8 cellular contexts compared by ENCODE assay signal in the genomic region with DNA sequence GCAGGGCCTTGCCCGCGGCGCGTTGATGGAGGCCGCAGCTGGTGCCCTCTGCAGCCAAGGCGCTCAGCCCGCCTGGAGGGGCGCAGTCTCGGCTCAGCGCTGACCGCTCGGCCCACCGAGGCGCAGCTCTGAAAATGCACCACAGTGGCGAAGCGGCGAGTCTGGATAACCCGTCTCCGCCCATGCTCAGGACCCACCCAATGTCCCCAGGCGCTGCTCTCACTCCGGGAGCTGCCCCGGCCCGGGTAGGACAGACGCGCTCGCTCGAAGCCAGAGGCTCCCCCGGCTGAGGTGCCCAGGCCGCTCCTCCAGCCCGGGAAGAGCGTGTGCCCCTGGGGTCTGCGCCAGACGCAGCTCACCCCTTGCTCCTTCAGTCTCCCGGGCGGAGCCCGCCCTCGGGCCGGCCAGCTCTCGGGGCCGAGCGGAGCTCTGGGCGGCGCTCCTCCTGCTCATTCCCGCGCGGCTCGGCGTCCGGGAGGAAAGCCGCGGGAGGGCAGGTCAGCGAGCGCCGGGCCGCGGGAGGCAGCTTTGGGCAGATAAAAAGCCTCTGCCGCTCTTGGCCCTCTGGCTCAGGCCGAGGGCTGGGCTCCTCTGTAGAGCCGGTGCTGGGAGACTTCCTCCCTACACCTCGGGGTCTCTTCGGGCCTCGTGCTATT. TPM values are rescaled to one million over a fixed set of nuclear protein-coding genes. Genes with fewer than 3 reads are reported as not detected.
DNase-seq lines count a peak whose midpoint lies in the region; ATAC-seq and TF ChIP-seq lines count a peak whose summit lies in the region.

No MANE protein-coding gene starts in this region.

- no peaks in the 10 kb centered on the region for H3K79me2 ChIP-seq in OCI-LY3 (ENCODE audit: low read length)

- H3K4me2 ChIP-seq in OCI-LY3 (ENCODE audit: low read length) = peak overlapping the region; percentile 91

- H3K4me1 ChIP-seq in OCI-LY3 (ENCODE audit: low read length) = peaks cover 6% of the 10 kb centered on the region
- peaks cover 11 to 40% of the 10 kb centered on the region in 2 donors for H3K4me1 ChIP-seq in left lung

- H4K20me1 ChIP-seq in OCI-LY3 (ENCODE audit: insufficient read depth, low read length) = no peaks in the 10 kb centered on the region

- H3K36me3 ChIP-seq in OCI-LY3 (replicated peaks; ENCODE audit: low read depth, low read length) (peaks cover 10% of the 10 kb centered on the region), left lung (peaks cover 0 to 8% of the 10 kb centered on the region in 2 donors)

- no peaks in the 10 kb centered on the region for H3K9me3 ChIP-seq in OCI-LY3 (ENCODE audit: insufficient read depth, low read length)
- H3K9me3 ChIP-seq in left lung = no peaks in the 10 kb centered on the region

- ATAC-seq in Right ventricle myocardium inferior = peak; percentile 74
- peak; percentile 39 for ATAC-seq in HG02623 (IDR thresholded peaks at IDR 0.05; ENCODE audit: unreplicated experiment)
- ATAC-seq in central memory CD8-positive, alpha-beta T cell (replicated peaks; ENCODE audit: extremely low read depth, poor library complexity, severe bottlenecking) = peak; percentile 41
- peak; percentile 77 for ATAC-seq in left lung

- H3K36me3 Mint-ChIP-seq in central memory CD8-positive, alpha-beta T cell (ENCODE audit: insufficient read depth) = peaks cover 3% of the 10 kb centered on the region

- peaks cover 59% of the 10 kb centered on the region for H3K27me3 Mint-ChIP-seq in central memory CD8-positive, alpha-beta T cell

- DNase-seq in Right ventricle myocardium inferior (ENCODE audit: missing footprints) (no peak), cardiac septum (ENCODE audit: low spot score) (no peak), left lung (peak; percentile 40 to 81)
- DNase-seq in central memory CD8-positive, alpha-beta T cell (ENCODE audit: low spot score in 2 of 2) = no peak
- no peak for DNase-seq in stimulated activated CD4-positive, alpha-beta T cell treated with anti-CD3 and anti-CD28 coated beads, Interleukin-12 subunit alpha, Interleukin-12 subunit beta, amount 100 ng/mL, for 4 hours

- H3K9me3 Mint-ChIP-seq in central memory CD8-positive, alpha-beta T cell = no peaks in the 10 kb centered on the region

- peak overlapping the region; percentile 47 for H3K9ac ChIP-seq in OCI-LY3 (ENCODE audit: low read length)

- peak overlapping the region; percentile 58 for H3K4me3 Mint-ChIP-seq in central memory CD8-positive, alpha-beta T cell

- intact Hi-C loops in Right ventricle myocardium inferior (cut with DNase I) (no loop called here), cardiac septum (cut with DNase I) (no loop called here), left lung (cut with DNase I) (no loop called here)

- peaks cover 42% of the 10 kb centered on the region for H3K4me1 Mint-ChIP-seq in central memory CD8-positive, alpha-beta T cell

- TF ChIP-seq CTCF in OCI-LY3 (IDR thresholded peaks at IDR 0.05; ENCODE audit: low read depth, low read length) = no peak
- no peak for TF ChIP-seq CTCF in left lung (IDR thresholded peaks at IDR 0.05)

- no peak overlapping the region for H3K27ac Mint-ChIP-seq in central memory CD8-positive, alpha-beta T cell (ENCODE audit: low read depth)

- H3K27me3 ChIP-seq in OCI-LY3 (ENCODE audit: low read depth, low read length) = peaks cover 29% of the 10 kb centered on the region
- peaks cover 57 to 68% of the 10 kb centered on the region in 2 donors for H3K27me3 ChIP-seq in left lung

- no peak overlapping the region for H2AFZ ChIP-seq in OCI-LY3 (ENCODE audit: low read depth, low read length)

- no peak overlapping the region for H3K27ac ChIP-seq in OCI-LY3 (ENCODE audit: low read length)
- no peak overlapping the region for H3K27ac ChIP-seq in left lung
- peak overlapping the region; percentile 28 for H3K27ac ChIP-seq in temporal lobe (ENCODE audit: low read depth, low read length)

- peak overlapping the region; percentile 73 for H3K4me3 ChIP-seq in OCI-LY3 (ENCODE audit: low read length)
- H3K4me3 ChIP-seq in left lung = peak overlapping the region; percentile 21 to 32

RNA-seq across cellular contexts. Expression of gene TBR1, which starts 1.6 kb away (rescaled TPM):
- total RNA-seq in Right ventricle myocardium inferior (not detected), cardiac septum (0.05 TPM), left lung (under 1 TPM in 1 of 2 donors, not detected in 1; 0.08 TPM), temporal lobe (95.6 TPM)

Comparison
In these comparisons a context has a peak if more than half of its experiments do, and no peak if none do; other contexts are left out.
1. DNase-seq: peak in left lung (2 of 2); none in Right ventricle myocardium inferior (single experiment), cardiac septum (single experiment), central memory CD8-positive, alpha-beta T cell (0 of 2) and stimulated activated CD4-positive, alpha-beta T cell treated with anti-CD3 and anti-CD28 coated beads, Interleukin-12 subunit alpha, Interleukin-12 subunit beta, amount 100 ng/mL, for 4 hours (single experiment).
2. RNA of gene TBR1, which starts 1.6 kb away (total RNA-seq): 95.6 TPM in temporal lobe (single experiment); 0.08 TPM in left lung, 0.05 TPM in cardiac septum (single experiment) and not detected in Right ventricle myocardium inferior (single experiment); every median in the first group is over 10 times any median in the second.
3. Peak in every context shown above with its lines, with median percentiles within 50 percentile points of each other: ATAC-seq.